2 cellular contexts compared by ENCODE assay signal in the genomic region with DNA sequence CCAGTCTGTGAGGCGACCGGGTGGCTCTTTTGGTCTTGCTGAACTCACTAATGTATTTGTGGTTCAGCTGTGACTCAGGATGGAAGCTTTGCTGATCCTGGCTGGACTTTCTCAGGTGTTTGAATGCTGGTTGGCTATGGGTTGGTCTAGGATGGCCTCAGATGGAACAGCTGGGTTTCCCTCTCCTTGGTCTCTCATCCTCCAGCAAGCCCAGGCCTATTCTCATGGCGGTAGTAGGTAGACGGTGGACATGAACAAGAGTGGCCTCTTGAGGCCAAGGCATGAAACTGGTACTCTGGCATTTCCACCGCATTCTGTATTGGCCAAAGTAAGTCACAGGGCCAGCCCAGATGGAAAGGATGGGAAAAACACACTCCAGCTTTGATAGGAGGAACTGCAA.
A peak's percentile ranks its signal among the peaks of the same experiment; 100 is the strongest.
TF ChIP-seq lines count a peak whose summit lies in the region.

No MANE protein-coding gene starts in this region.

TF ChIP-seq in A549, 52 proteins besides CTCF, POLR2A, EP300 and RAD21:
- no peak for TF ChIP-seq KDM1A (IDR thresholded peaks at IDR 0.05; ENCODE audit: low read depth)
- TF ChIP-seq, protein P1, sequence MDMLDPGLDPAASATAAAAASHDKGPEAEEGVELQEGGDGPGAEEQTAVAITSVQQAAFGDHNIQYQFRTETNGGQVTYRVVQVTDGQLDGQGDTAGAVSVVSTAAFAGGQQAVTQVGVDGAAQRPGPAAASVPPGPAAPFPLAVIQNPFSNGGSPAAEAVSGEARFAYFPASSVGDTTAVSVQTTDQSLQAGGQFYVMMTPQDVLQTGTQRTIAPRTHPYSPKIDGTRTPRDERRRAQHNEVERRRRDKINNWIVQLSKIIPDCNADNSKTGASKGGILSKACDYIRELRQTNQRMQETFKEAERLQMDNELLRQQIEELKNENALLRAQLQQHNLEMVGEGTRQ (IDR thresholded peaks at IDR 0.05) = 0 out of 2 replicates have a peak, but pooled peaks have one; percentile 21
- TF ChIP-seq SMC3 (IDR thresholded peaks at IDR 0.05) = peak; percentile 45

TF ChIP-seq in GM23338, 12 proteins besides CTCF, POLR2A, EP300 and RAD21:
- TF ChIP-seq EZH2phosphoT487 (IDR thresholded peaks at IDR 0.05; ENCODE audit: unreplicated experiment) (no peak), CREB1 (CRISPR knock-in tag; IDR thresholded peaks at IDR 0.05; ENCODE audit: low read depth) (no peak), POLR2AphosphoS5 (IDR thresholded peaks at IDR 0.05; ENCODE audit: low read depth) (no peak), ETS1 (IDR thresholded peaks at IDR 0.05) (no peak), EZH2 (IDR thresholded peaks at IDR 0.05; ENCODE audit: low read depth, unreplicated experiment) (no peak), ZNF114 (CRISPR knock-in tag; IDR thresholded peaks at IDR 0.05) (no peak), ZNF462 (CRISPR knock-in tag; IDR thresholded peaks at IDR 0.05) (peak; percentile 77)
TF ChIP-seq in GM23338: peak in this region for 1.
